In the genomic region with DNA sequence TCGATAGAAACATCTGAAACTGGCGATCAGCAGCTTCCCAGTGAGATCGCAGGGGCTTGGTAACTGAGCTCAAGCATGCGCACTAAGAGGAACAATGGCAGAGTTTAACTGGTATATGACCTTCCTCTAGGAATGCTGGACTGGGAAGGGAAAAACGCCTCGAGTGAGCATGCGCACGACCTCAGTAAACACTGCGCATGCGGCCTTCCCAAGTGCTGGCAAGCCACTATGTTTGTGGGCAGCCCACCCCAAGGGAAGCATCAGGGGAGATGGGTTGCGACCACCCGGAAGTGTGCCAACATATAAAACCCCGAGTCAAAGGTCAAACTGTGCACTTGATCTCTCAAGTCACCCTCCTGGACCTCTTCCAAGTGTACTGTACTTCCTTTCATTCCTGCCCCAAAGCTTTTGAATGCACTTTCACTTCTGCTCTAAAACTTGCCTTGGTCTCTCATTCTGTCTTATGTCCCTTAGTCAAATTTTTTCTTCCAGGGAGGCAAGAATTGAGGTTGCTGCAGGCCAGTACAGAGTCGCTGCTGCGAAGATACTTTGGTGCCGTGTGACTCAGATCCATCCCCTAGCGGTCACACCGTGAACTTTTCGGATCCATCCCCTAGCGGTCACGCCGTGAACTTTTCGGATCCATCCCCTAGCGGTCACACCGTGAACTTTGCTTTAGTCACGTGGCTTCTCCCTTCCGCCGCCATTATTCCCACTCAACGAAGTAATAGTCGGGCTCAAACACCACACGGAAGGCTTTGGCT, we compare ENCODE assay signal across 11 cellular contexts.
DNase-seq lines count a peak whose midpoint lies in the region; ATAC-seq, FAIRE-seq and TF ChIP-seq lines count a peak whose summit lies in the region.
"Had no signal": no experiment of that assay in that cellular context is flagged by ENCODE, and none has a peak within 500 bp of the region (broad histone marks: within the 10 kb centered on the region; RNA-seq: fewer than 3 reads in every experiment).

No MANE protein-coding gene starts in this region.

- ATAC-seq in stimulated activated naive B cell treated with anti-CD40 and anti-IgM and Interleukin-4, amounts not matched to agents 10 μg/mL and 1 μg/mL and 100 μg/mL, for 72 hours (replicated peaks): peak; percentile 31 to 34
- ATAC-seq in GM18868 (IDR thresholded peaks at IDR 0.05; ENCODE audit: unreplicated experiment): no peak

- H3K27me3 Mint-ChIP-seq in brain: peaks cover 9% of the 10 kb centered on the region
- peaks cover 6 to 16% of the 10 kb centered on the region in 2 donors for H3K27me3 Mint-ChIP-seq in stimulated activated naive B cell treated with anti-CD40 and anti-IgM and Interleukin-4, amounts not matched to agents 10 μg/mL and 1 μg/mL and 100 μg/mL, for 72 hours

- H3K27me3 ChIP-seq in keratinocyte (ENCODE audit: control insufficient read depth, extremely low read depth, insufficient read depth, low read length) (peaks cover 6% of the 10 kb centered on the region), Karpas-422 (ENCODE audit: low read length) (peaks cover 3% of the 10 kb centered on the region; the same call in 1 of the 2 replicates)

- peak overlapping the region in 1 of 5 experiments; percentile 52 for H3K27ac Mint-ChIP-seq in brain
- no peak overlapping the region for H3K27ac Mint-ChIP-seq in stimulated activated naive B cell treated with anti-CD40 and anti-IgM and Interleukin-4, amounts not matched to agents 10 μg/mL and 1 μg/mL and 100 μg/mL, for 72 hours

- no peaks in the 10 kb centered on the region for H3K36me3 ChIP-seq in keratinocyte (ENCODE audit: control insufficient read depth in 2 of 2, extremely low read depth in 1 of 2, insufficient read depth in 2 of 2, low read length in 2 of 2)
- no peaks in the 10 kb centered on the region for H3K36me3 ChIP-seq in Karpas-422 (ENCODE audit: insufficient read depth, low read length)

- H3K9me1 ChIP-seq in keratinocyte (ENCODE audit: control insufficient read depth, extremely low read depth, insufficient read depth, low read length): no peaks in the 10 kb centered on the region

- H2AFZ ChIP-seq in keratinocyte (ENCODE audit: control insufficient read depth, low read length) (no peak overlapping the region), Karpas-422 (ENCODE audit: low read length) (no peak overlapping the region)

- H3K9me3 ChIP-seq in keratinocyte (ENCODE audit: control insufficient read depth, low read depth, low read length) (no peaks in the 10 kb centered on the region), Karpas-422 (ENCODE audit: low read length) (no peaks in the 10 kb centered on the region; the same call in 1 of the 2 replicates)
- H3K9me3 ChIP-seq: SK-N-SH had no signal

- H3K4me2 ChIP-seq in keratinocyte (ENCODE audit: control insufficient read depth, extremely low read depth, insufficient read depth, low read depth, low read length) (no peak overlapping the region), Karpas-422 (ENCODE audit: low read depth, low read length, poor library complexity, severe bottlenecking) (no peak overlapping the region)
- H3K4me2 ChIP-seq: SK-N-SH had no signal

- H3K36me3 Mint-ChIP-seq in brain: no peaks in the 10 kb centered on the region
- no peaks in the 10 kb centered on the region for H3K36me3 Mint-ChIP-seq in stimulated activated naive B cell treated with anti-CD40 and anti-IgM and Interleukin-4, amounts not matched to agents 10 μg/mL and 1 μg/mL and 100 μg/mL, for 72 hours

- H3K4me3 ChIP-seq in keratinocyte (ENCODE audit: control insufficient read depth in 2 of 3, extremely low read depth in 1 of 3, insufficient read depth in 2 of 3, low read depth in 1 of 3, low read length in 3 of 3) (no peak overlapping the region), Karpas-422 (ENCODE audit: low read length) (no peak overlapping the region)
- H3K4me3 ChIP-seq: skin epidermis had no signal

- DNase-seq in HuH-7 (ENCODE audit: low spot score) (peak; percentile 58), keratinocyte (ENCODE audit: low read depth, low spot score) (no peak), dedifferentiated amniotic fluid mesenchymal stem cell (ENCODE audit: extremely low spot score) (no peak), HUDEP-2 (lab: John Stamatoyannopoulos, UW; ENCODE audit: unreplicated experiment in 76 of 76) (no peak), Karpas-422 (no peak)
- DNase-seq in stimulated activated naive B cell treated with anti-CD40 and anti-IgM and Interleukin-4, amounts not matched to agents 10 μg/mL and 1 μg/mL and 100 μg/mL, for 72 hours: no peak
- DNase-seq: activated effector memory CD4-positive, alpha-beta T cell treated with Interleukin-2 at 50 U/mL for 16 hours; SK-N-SH had no signal

- H3K9me2 ChIP-seq in Karpas-422 (replicated peaks; ENCODE audit: insufficient read depth, low read length): no peaks in the 10 kb centered on the region
- H3K9me2 ChIP-seq: SK-N-SH had no signal

- no peaks in the 10 kb centered on the region for H4K20me1 ChIP-seq in keratinocyte (ENCODE audit: control insufficient read depth, extremely low read depth, insufficient read depth, low read length)
- no peaks in the 10 kb centered on the region for H4K20me1 ChIP-seq in Karpas-422 (ENCODE audit: insufficient read depth, low read depth, low read length)

- peaks cover 3% of the 10 kb centered on the region for H3K4me1 ChIP-seq in keratinocyte (ENCODE audit: control insufficient read depth, extremely low read depth, insufficient read depth, low read length)
- peaks cover 8% of the 10 kb centered on the region for H3K4me1 ChIP-seq in Karpas-422 (ENCODE audit: low read length)

- TF ChIP-seq CTCF in brain (conservative IDR thresholded peaks at IDR 0.05): peak; percentile 41 to 65
- TF ChIP-seq CTCF in keratinocyte (optimal IDR thresholded peaks at IDR 0.05 in 1 of 3, IDR thresholded peaks at IDR 0.05 in 1 of 3, conservative IDR thresholded peaks at IDR 0.05 in 1 of 3; ENCODE audit: extremely low read depth in 1 of 3, insufficient read depth in 2 of 3, low read length in 3 of 3): peak; percentile 45 to 68 (median 62)

- H3K79me2 ChIP-seq in keratinocyte (ENCODE audit: control insufficient read depth, insufficient read depth, low read length) (no peaks in the 10 kb centered on the region), Karpas-422 (ENCODE audit: low read length) (no peaks in the 10 kb centered on the region)

- H3K27ac ChIP-seq in keratinocyte (ENCODE audit: control insufficient read depth, insufficient read depth, low read length): no peak overlapping the region
- H3K27ac ChIP-seq in Karpas-422 (ENCODE audit: low read length): no peak overlapping the region

- H3K4me3 Mint-ChIP-seq in brain: no peak overlapping the region
- H3K4me3 Mint-ChIP-seq in stimulated activated naive B cell treated with anti-CD40 and anti-IgM and Interleukin-4, amounts not matched to agents 10 μg/mL and 1 μg/mL and 100 μg/mL, for 72 hours: no peak overlapping the region

- H3K4me1 Mint-ChIP-seq in brain: peaks cover 21% of the 10 kb centered on the region
- peaks cover 8 to 9% of the 10 kb centered on the region in 2 donors for H3K4me1 Mint-ChIP-seq in stimulated activated naive B cell treated with anti-CD40 and anti-IgM and Interleukin-4, amounts not matched to agents 10 μg/mL and 1 μg/mL and 100 μg/mL, for 72 hours

- dilution Hi-C loops in keratinocyte (cut with MboI; ENCODE audit: extremely low pct_ligation_motif_present, low sequenced_read_pairs): no loop called here

- H3K9ac ChIP-seq in keratinocyte (ENCODE audit: control insufficient read depth, extremely low read depth, insufficient read depth, low read length) (no peak overlapping the region), Karpas-422 (ENCODE audit: low read length) (no peak overlapping the region)
- H3K9ac ChIP-seq: SK-N-SH had no signal

- no peak for FAIRE-seq in keratinocyte (lab: Jason Lieb, UNC)

- peaks cover 0 to 10% (median 4%) of the 10 kb centered on the region in 5 experiments for H3K9me3 Mint-ChIP-seq in brain
- H3K9me3 Mint-ChIP-seq in stimulated activated naive B cell treated with anti-CD40 and anti-IgM and Interleukin-4, amounts not matched to agents 10 μg/mL and 1 μg/mL and 100 μg/mL, for 72 hours: no peaks in the 10 kb centered on the region
